1 cellular context compared by ENCODE assay signal in genomic region chr16:10608687-10609409, GRCh38.
TF ChIP-seq lines count a peak whose summit lies in the region.

No MANE protein-coding gene starts in this region.

TF ChIP-seq in HepG2, 621 proteins besides CTCF, POLR2A, EP300 and RAD21 (continued from another document and continues in another):
- no peak for TF ChIP-seq PAXIP1 (CRISPR knock-in tag; conservative IDR thresholded peaks at IDR 0.05)
- no peak for TF ChIP-seq DBP (CRISPR knock-in tag; IDR thresholded peaks at IDR 0.05; ENCODE audit: not compliant biosample characterization)
- no peak for TF ChIP-seq KDM2A (CRISPR knock-in tag; IDR thresholded peaks at IDR 0.05; ENCODE audit: borderline replicate concordance, low read depth)
- TF ChIP-seq NFIB (CRISPR knock-in tag; IDR thresholded peaks at IDR 0.05; ENCODE audit: borderline replicate concordance): no peak
- no peak for TF ChIP-seq ZNF777 (CRISPR knock-in tag; IDR thresholded peaks at IDR 0.05)
- no peak for TF ChIP-seq ZC3H13 (CRISPR knock-in tag; IDR thresholded peaks at IDR 0.05)
- no peak for TF ChIP-seq CREB1 (IDR thresholded peaks at IDR 0.05)
- no peak for TF ChIP-seq CREB1 (CRISPR knock-in tag; IDR thresholded peaks at IDR 0.05)
- TF ChIP-seq HIC2 (CRISPR knock-in tag; IDR thresholded peaks at IDR 0.05; ENCODE audit: low read depth): 0 out of 2 replicates have a peak, but pooled peaks have one; percentile 59
- TF ChIP-seq TFE3 (CRISPR knock-in tag; IDR thresholded peaks at IDR 0.05): no peak
- TF ChIP-seq AKNA (CRISPR knock-in tag; IDR thresholded peaks at IDR 0.05; ENCODE audit: borderline replicate concordance): no peak
- TF ChIP-seq HINFP (CRISPR knock-in tag; IDR thresholded peaks at IDR 0.05; ENCODE audit: low read depth): no peak
- no peak for TF ChIP-seq ZBTB14 (CRISPR knock-in tag; IDR thresholded peaks at IDR 0.05)
- TF ChIP-seq ZNF577 (CRISPR knock-in tag; IDR thresholded peaks at IDR 0.05; ENCODE audit: borderline replicate concordance, low read depth): no peak
- TF ChIP-seq AGO2 (optimal IDR thresholded peaks at IDR 0.05; ENCODE audit: low read depth, low read length): no peak
- no peak for TF ChIP-seq RNF2 (conservative IDR thresholded peaks at IDR 0.05; ENCODE audit: low read depth)
- TF ChIP-seq TRAFD1 (CRISPR knock-in tag; IDR thresholded peaks at IDR 0.05; ENCODE audit: borderline replicate concordance): no peak
- TF ChIP-seq BCL3 (CRISPR knock-in tag; IDR thresholded peaks at IDR 0.05): peak; percentile 82; the same call in 1 of the 2 replicates
- TF ChIP-seq PPARG (CRISPR knock-in tag; conservative IDR thresholded peaks at IDR 0.05): no peak
- TF ChIP-seq ZNF350 (CRISPR knock-in tag; IDR thresholded peaks at IDR 0.05; ENCODE audit: borderline replicate concordance, low read depth): no peak
- no peak for TF ChIP-seq HES4 (CRISPR knock-in tag; IDR thresholded peaks at IDR 0.05; ENCODE audit: borderline replicate concordance)
- no peak for TF ChIP-seq HNRNPH1 (optimal IDR thresholded peaks at IDR 0.05; ENCODE audit: low read depth, low read length)
- no peak for TF ChIP-seq GPN1 (CRISPR knock-in tag; IDR thresholded peaks at IDR 0.05; ENCODE audit: borderline replicate concordance)
- TF ChIP-seq MTA3 (CRISPR knock-in tag; IDR thresholded peaks at IDR 0.05): no peak
- no peak for TF ChIP-seq CENPX (CRISPR knock-in tag; IDR thresholded peaks at IDR 0.05)
- peak; percentile 91 for TF ChIP-seq ZNF225 (CRISPR knock-in tag; IDR thresholded peaks at IDR 0.05)
- TF ChIP-seq ZBTB42 (CRISPR knock-in tag; IDR thresholded peaks at IDR 0.05): no peak
- no peak for TF ChIP-seq ZMAT3 (CRISPR knock-in tag; conservative IDR thresholded peaks at IDR 0.05)
- TF ChIP-seq ZNF710 (CRISPR knock-in tag; IDR thresholded peaks at IDR 0.05; ENCODE audit: borderline replicate concordance): no peak
- TF ChIP-seq NCOA1 (CRISPR knock-in tag; IDR thresholded peaks at IDR 0.05): no peak
- no peak for TF ChIP-seq ZSCAN21 (CRISPR knock-in tag; IDR thresholded peaks at IDR 0.05; ENCODE audit: borderline replicate concordance)
